ENCODE assay signal across 13 cellular contexts in the genomic region with DNA sequence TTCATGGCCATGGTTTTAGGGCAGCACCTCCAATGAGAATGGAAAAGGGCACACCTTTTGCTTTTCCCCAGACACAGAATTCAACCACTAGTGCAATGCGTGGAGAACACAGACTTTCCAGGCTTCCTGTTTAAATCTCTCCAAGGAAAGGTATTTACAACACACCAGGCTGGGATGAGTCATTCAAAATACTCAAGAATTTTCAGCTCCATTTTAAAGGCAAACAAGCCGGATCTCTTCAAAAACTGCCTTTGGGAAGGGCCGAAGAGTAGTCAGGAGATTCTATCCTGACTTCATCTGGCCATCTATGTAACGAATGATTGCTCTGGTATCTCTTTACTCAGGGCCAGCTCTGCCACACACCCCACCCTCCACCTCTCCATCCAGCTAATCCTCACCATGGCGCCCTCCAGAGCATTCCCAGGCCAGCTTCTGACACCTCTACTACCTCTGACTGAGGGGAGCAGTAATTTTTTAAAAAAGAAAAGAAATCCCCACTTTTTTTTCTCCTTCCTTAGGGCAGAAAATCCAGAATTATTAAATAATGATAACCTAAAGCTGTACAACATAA.
DNase-seq lines count a peak whose midpoint lies in the region; ATAC-seq, FAIRE-seq and TF ChIP-seq lines count a peak whose summit lies in the region.
"Had no signal": no experiment of that assay in that cellular context is flagged by ENCODE, and none has a peak within 500 bp of the region (broad histone marks: within the 10 kb centered on the region; RNA-seq: fewer than 3 reads in every experiment).

No MANE protein-coding gene starts in this region.

- BruUV-seq in mammary epithelial cell (replicated peaks; lab: Mats Ljungman, UMichigan) = no TSS peak

- H3K27me3 ChIP-seq in mammary epithelial cell (ENCODE audit: insufficient read depth, low read length) (no peaks in the 10 kb centered on the region), right atrium auricular region (no peaks in the 10 kb centered on the region)
- H3K27me3 ChIP-seq in effector memory CD4-positive, alpha-beta T cell (replicated peaks; ENCODE audit: control insufficient read depth, insufficient read depth, low read length, poor library complexity, severe bottlenecking) = no peaks in the 10 kb centered on the region
- H3K27me3 ChIP-seq: neutrophil had no signal

- no peaks in the 10 kb centered on the region; the same call in 2 of the 3 replicates for H3K9me3 ChIP-seq in A549
- no peaks in the 10 kb centered on the region for H3K9me3 ChIP-seq in mammary epithelial cell (replicated peaks; ENCODE audit: insufficient read depth, low read length)
- H3K9me3 ChIP-seq in right atrium auricular region = peaks cover 0 to 6% of the 10 kb centered on the region in 2 donors
- no peaks in the 10 kb centered on the region for H3K9me3 ChIP-seq in effector memory CD4-positive, alpha-beta T cell (ENCODE audit: control insufficient read depth, low read length)
- H3K9me3 ChIP-seq: neutrophil had no signal

- dilution Hi-C loops in mammary epithelial cell (cut with HindIII; ENCODE audit: low sequenced_read_pairs) = no loop called here

- TF ChIP-seq RAD21 in A549 (conservative IDR thresholded peaks at IDR 0.05 in 1 of 2, IDR thresholded peaks at IDR 0.05 in 1 of 2) = no peak

- POLR2A ChIA-PET in A549 (lab: Yijun Ruan, JAX) = no interaction called here

- TF ChIP-seq CTCF in A549 (IDR thresholded peaks at IDR 0.05) (no peak), mammary epithelial cell (conservative IDR thresholded peaks at IDR 0.05 in 1 of 2, IDR thresholded peaks at IDR 0.05 in 1 of 2; ENCODE audit: extremely low read depth in 1 of 2, insufficient read depth in 1 of 2, low read depth in 1 of 2, low read length in 2 of 2) (no peak), right atrium auricular region (IDR thresholded peaks at IDR 0.05) (no peak)

- no peak overlapping the region for H3K9ac ChIP-seq in mammary epithelial cell (ENCODE audit: insufficient read depth, low read length)

- in situ Hi-C loops in mammary epithelial cell (cut with MboI; ENCODE audit: low sequenced_read_pairs in 2 of 2) = no loop called here

- intact Hi-C loops in mammary epithelial cell (cut with micrococcal nuclease) = loop anchor here (2.0 kb wide), 1 partner anchor 40 kb away; no protein-coding TSS in a partner anchor

- no peak for TF ChIP-seq POLR2A in A549 (IDR thresholded peaks at IDR 0.05; ENCODE audit: low read length)

- H4K20me1 ChIP-seq in mammary epithelial cell (ENCODE audit: insufficient read depth, low read length) = no peaks in the 10 kb centered on the region

- H3K36me3 ChIP-seq in mammary epithelial cell (ENCODE audit: insufficient read depth, low read length) (no peaks in the 10 kb centered on the region), right atrium auricular region (no peaks in the 10 kb centered on the region)
- H3K36me3 ChIP-seq in effector memory CD4-positive, alpha-beta T cell (ENCODE audit: control insufficient read depth, insufficient read depth, low read length) = no peaks in the 10 kb centered on the region
- H3K36me3 ChIP-seq: neutrophil, thoracic aorta had no signal

- WGBS in A549 (ENCODE audit: missing lambda C conversion rate) = 28% methylated on average over 5 of the region's 5 CpGs
- 96% methylated on average over 4 of the region's 5 CpGs for WGBS in mammary epithelial cell (ENCODE audit: low coverage, missing lambda C conversion rate)

- H3K79me2 ChIP-seq in mammary epithelial cell (ENCODE audit: insufficient read depth, low read length) = no peaks in the 10 kb centered on the region

- peak overlapping the region; percentile 43 for H3K4me2 ChIP-seq in A549
- H3K4me2 ChIP-seq in mammary epithelial cell (ENCODE audit: insufficient read depth, low read depth, low read length) = peak overlapping the region; percentile 43

- FAIRE-seq in A549 (lab: Jason Lieb, UNC) = no peak

- CTCF ChIA-PET in A549 (lab: Yijun Ruan, JAX) (interaction anchor here (0.7 kb wide), 1 partner anchor 1031 kb away, joined by 4 read pairs; no protein-coding TSS in a partner anchor), mammary epithelial cell (lab: Charles Lee; ENCODE audit: low non-redundant PET) (interaction anchor here (0.6 kb wide), 1 partner anchor 18 kb away, joined by 3 read pairs; no protein-coding TSS in a partner anchor)

- ATAC-seq in A549 = peak; percentile 49 to 50; a peak in 4 of 6 replicates

- DNase-seq in A549 (ENCODE audit: low read depth in 1 of 2, low spot score in 1 of 2) (peak; percentile 10 to 23), HT-29 (ENCODE audit: low spot score) (peak; percentile 23), mammary epithelial cell (peak; percentile 59), kidney glomerular epithelial cell (lab: John Stamatoyannopoulos, UW) (peak; percentile 14), AML-193 (lab: John Stamatoyannopoulos, UW) (no peak), NCI-H146 treated with DMSO at 0.1 percent for 48 hours (lab: John Stamatoyannopoulos, UW; ENCODE audit: unreplicated experiment) (no peak), right atrium auricular region (ENCODE audit: low spot score) (no peak)
- DNase-seq in effector memory CD4-positive, alpha-beta T cell = no peak
- DNase-seq: activated CD4-positive, alpha-beta T cell treated with anti-CD3 and anti-CD28 coated beads, Interleukin-2, amount 10 ng/mL, durations not matched to agents 24 days and 14 days; hippocampal formation; stimulated activated CD4-positive, alpha-beta T cell treated with anti-CD3 and anti-CD28 coated beads, Interleukin-12 subunit alpha, Interleukin-12 subunit beta, amount 100 ng/mL, for 4 hours had no signal

- H3K4me1 ChIP-seq in A549 = peaks cover 9% of the 10 kb centered on the region; the same call in 2 of the 3 replicates
- peaks cover 19% of the 10 kb centered on the region for H3K4me1 ChIP-seq in mammary epithelial cell (ENCODE audit: insufficient read depth, low read length)
- no peaks in the 10 kb centered on the region for H3K4me1 ChIP-seq in right atrium auricular region
- no peaks in the 10 kb centered on the region for H3K4me1 ChIP-seq in effector memory CD4-positive, alpha-beta T cell (ENCODE audit: control insufficient read depth, insufficient read depth, low read length, poor library complexity, severe bottlenecking)

- H3K27ac ChIP-seq in A549 (peak overlapping the region in 1 of 2 experiments; percentile 66; a peak in 3 of 6 replicates), mammary epithelial cell (ENCODE audit: insufficient read depth, low read depth, low read length) (no peak overlapping the region), right atrium auricular region (no peak overlapping the region)
- no peak overlapping the region for H3K27ac ChIP-seq in effector memory CD4-positive, alpha-beta T cell (ENCODE audit: insufficient read depth, low read length, poor library complexity, severe bottlenecking)
- H3K27ac ChIP-seq: neutrophil, thoracic aorta had no signal

- H2AFZ ChIP-seq in mammary epithelial cell (ENCODE audit: low read depth, low read length) = peak overlapping the region; percentile 52

- H3K4me3 ChIP-seq in A549 = no peak overlapping the region
- H3K4me3 ChIP-seq in mammary epithelial cell (replicated peaks in 1 of 3; ENCODE audit: insufficient read depth in 1 of 3, low read depth in 2 of 3, low read length in 3 of 3) = no peak overlapping the region
- no peak overlapping the region for H3K4me3 ChIP-seq in right atrium auricular region
- H3K4me3 ChIP-seq in effector memory CD4-positive, alpha-beta T cell (ENCODE audit: insufficient read depth, low read depth, low read length, poor library complexity, severe bottlenecking) = no peak overlapping the region
- H3K4me3 ChIP-seq: thoracic aorta had no signal

- TF ChIP-seq EP300 in A549 (IDR thresholded peaks at IDR 0.05) = no peak

TF ChIP-seq in A549, 52 proteins besides CTCF, POLR2A, EP300 and RAD21:
- TF ChIP-seq FOSL2 (IDR thresholded peaks at IDR 0.05) (0 out of 2 replicates have a peak, but pooled peaks have one; percentile 11), FOSL2 (CRISPR knock-in tag; IDR thresholded peaks at IDR 0.05) (peak; percentile 55), BCL3 (IDR thresholded peaks at IDR 0.05) (no peak), HDAC2 (IDR thresholded peaks at IDR 0.05) (no peak)
TF ChIP-seq in A549: peak in this region for 1.

Comparison
In these comparisons a context has a peak if more than half of its experiments do, and no peak if none do; other contexts are left out.
1. DNase-seq: peak in A549 (2 of 2), HT-29 (single experiment), mammary epithelial cell (single experiment) and kidney glomerular epithelial cell (single experiment); none in AML-193 (0 of 2), NCI-H146 treated with DMSO at 0.1 percent for 48 hours (single experiment), right atrium auricular region (single experiment) and effector memory CD4-positive, alpha-beta T cell (0 of 3).